Comparison of ENCODE assay signal across 9 cellular contexts in genomic region chr4:80268081-80268823, GRCh38. TPM values are rescaled to one million over a fixed set of nuclear protein-coding genes. Genes with fewer than 3 reads are reported as not detected.
A peak's percentile ranks its signal among the peaks of the same experiment; 100 is the strongest.
DNase-seq lines count a peak whose midpoint lies in the region; ATAC-seq and TF ChIP-seq lines count a peak whose summit lies in the region.
"Had no signal": no experiment of that assay in that cellular context is flagged by ENCODE, and none has a peak within 500 bp of the region (broad histone marks: within the 10 kb centered on the region; RNA-seq: fewer than 3 reads in every experiment).

No MANE protein-coding gene starts in this region.

- peaks cover 70% of the 10 kb centered on the region for H3K27me3 Mint-ChIP-seq in stimulated activated naive CD8-positive, alpha-beta T cell treated with anti-CD3 and anti-CD28 coated beads, Interleukin-15, amount 100 ng/mL, for 72 hours
- H3K27me3 Mint-ChIP-seq in brain, result peaks cover 83% of the 10 kb centered on the region

- no peaks in the 10 kb centered on the region for H3K36me3 Mint-ChIP-seq in brain

- no peak for DNase-seq in stimulated activated naive CD8-positive, alpha-beta T cell treated with anti-CD3 and anti-CD28 coated beads, Interleukin-15, amount 100 ng/mL, for 72 hours
- DNase-seq in stimulated activated naive CD8-positive, alpha-beta T cell treated with anti-CD3 and anti-CD28 coated beads, Interleukin-15, Interleukin-2, amounts not matched to agents 100 U/mL and 50 U/mL, for 24 hours, result no peak
- DNase-seq in iris pigment epithelial cell (ENCODE audit: low read depth), result peak; percentile 62
- no peak for DNase-seq in NCI-H1092 (lab: John Stamatoyannopoulos, UW)
- DNase-seq in T-helper 2 cell, result no peak
- DNase-seq in HuH-7.5 (ENCODE audit: low spot score), result no peak
- DNase-seq: esophagus squamous epithelium had no signal

- no peaks in the 10 kb centered on the region for H3K9me3 Mint-ChIP-seq in stimulated activated naive CD8-positive, alpha-beta T cell treated with anti-CD3 and anti-CD28 coated beads, Interleukin-15, amount 100 ng/mL, for 72 hours
- H3K9me3 Mint-ChIP-seq in brain, result peaks cover 4 to 15% (median 7%) of the 10 kb centered on the region in 5 experiments

- no peak overlapping the region for H3K27ac Mint-ChIP-seq in stimulated activated naive CD8-positive, alpha-beta T cell treated with anti-CD3 and anti-CD28 coated beads, Interleukin-15, amount 100 ng/mL, for 72 hours
- H3K27ac Mint-ChIP-seq in brain, result no peak overlapping the region

- no peak for TF ChIP-seq CTCF in brain (conservative IDR thresholded peaks at IDR 0.05)

- H3K4me1 Mint-ChIP-seq in stimulated activated naive CD8-positive, alpha-beta T cell treated with anti-CD3 and anti-CD28 coated beads, Interleukin-15, amount 100 ng/mL, for 72 hours, result peaks cover 36% of the 10 kb centered on the region
- peaks cover 42% of the 10 kb centered on the region for H3K4me1 Mint-ChIP-seq in brain

- peak overlapping the region; percentile 63 to 74 for H3K4me3 Mint-ChIP-seq in stimulated activated naive CD8-positive, alpha-beta T cell treated with anti-CD3 and anti-CD28 coated beads, Interleukin-15, amount 100 ng/mL, for 72 hours
- peak overlapping the region in 4 of 5 experiments; percentile 49 to 94 (median 71) for H3K4me3 Mint-ChIP-seq in brain

- peak; percentile 35 for ATAC-seq in stimulated activated naive CD8-positive, alpha-beta T cell treated with anti-CD3 and anti-CD28 coated beads, Interleukin-15, amount 100 ng/mL, for 72 hours
- no peak for ATAC-seq in stimulated activated naive CD8-positive, alpha-beta T cell treated with anti-CD3 and anti-CD28 coated beads, Interleukin-15, Interleukin-2, amounts not matched to agents 100 U/mL and 50 U/mL, for 24 hours
- ATAC-seq in GM21529 (IDR thresholded peaks at IDR 0.05; ENCODE audit: unreplicated experiment), result no peak

RNA-seq across cellular contexts. Expression of gene FGF5, which starts 1.8 kb away (rescaled TPM):
- not detected for polyA plus RNA-seq in brain (ENCODE audit: insufficient read depth, low read depth, low replicate concordance)
